In genomic region chr1:230381564-230381963, GRCh38 we compare ENCODE assay signal across 24 cellular contexts. TPM values are rescaled to one million over a fixed set of nuclear protein-coding genes. Genes with fewer than 3 reads are reported as not detected.
DNase-seq lines count a peak whose midpoint lies in the region; ATAC-seq, FAIRE-seq and TF ChIP-seq lines count a peak whose summit lies in the region.
"Had no signal": no experiment of that assay in that cellular context is flagged by ENCODE, and none has a peak within 500 bp of the region (broad histone marks: within the 10 kb centered on the region; RNA-seq: fewer than 3 reads in every experiment).

No MANE protein-coding gene starts in this region.

- DNase-seq in ELF-1 (ENCODE audit: low read depth, low spot score) (peak; percentile 29), Panc1 (ENCODE audit: low read depth, low spot score) (no peak), pancreas (no peak), NCI-H510A (lab: John Stamatoyannopoulos, UW) (no peak), NCI-H2029 treated with DMSO at 0.1 percent for 48 hours (lab: John Stamatoyannopoulos, UW) (no peak), putamen (ENCODE audit: low spot score) (no peak)
- DNase-seq: activated CD4-positive, alpha-beta T cell treated with anti-CD3 and anti-CD28 coated beads, Interleukin-2, amount 50 U/mL, for 1 hour; activated naive CD4-positive, alpha-beta T cell treated with anti-CD3 and anti-CD28 coated beads, Interleukin-2, amount 10 ng/mL, durations not matched to agents 7 days and 5 days; CD8-positive, alpha-beta memory T cell; central memory CD4-positive, alpha-beta T cell; dermis blood vessel endothelial cell; Kasumi-1; left cardiac atrium; NCI-H526 treated with DMSO at 0.1 percent for 48 hours; stimulated activated CD4-positive, alpha-beta T cell treated with anti-CD3 and anti-CD28 coated beads, Interleukin-4, amount 100 ng/mL, for 24 hours; stimulated activated naive B cell treated with anti-CD40 and anti-IgM and Interleukin-4, amounts not matched to agents 10 μg/mL and 1 μg/mL and 100 μg/mL, for 72 hours had no signal

- FAIRE-seq in pancreas (lab: Jason Lieb, UNC), result no peak
- FAIRE-seq: endothelial cell of umbilical vein had no signal

- H3K27ac ChIP-seq in Panc1 (ENCODE audit: low read length) (no peak overlapping the region), iPS-20b (ENCODE audit: low read length) (no peak overlapping the region), pancreas (peak overlapping the region; percentile 2 to 79 (median 70))
- H3K27ac ChIP-seq: GM23248, right atrium auricular region, SK-N-MC, VCaP had no signal

- TF ChIP-seq CTCF in Panc1 (IDR thresholded peaks at IDR 0.05), result no peak
- no peak for TF ChIP-seq CTCF in pancreas (IDR thresholded peaks at IDR 0.05)

- intact Hi-C loops in Panc1 (cut with micrococcal nuclease; ENCODE audit: unreplicated experiment) (no loop called here), pancreas (cut with DNase I) (no loop called here)

- ATAC-seq in Panc1 (0 out of 2 replicates have a peak, but pooled peaks have one; percentile 46), pancreas (peak in 1 of 4 donors; percentile 8), GM18519 (IDR thresholded peaks at IDR 0.05; ENCODE audit: low FRiP score, unreplicated experiment) (no peak)
- ATAC-seq: stimulated activated naive B cell treated with anti-CD40 and anti-IgM and Interleukin-4, amounts not matched to agents 10 μg/mL and 1 μg/mL and 100 μg/mL, for 72 hours had no signal

- no peaks in the 10 kb centered on the region for H3K27me3 ChIP-seq in Panc1 (ENCODE audit: control insufficient read depth, insufficient read depth, low read length)
- H3K27me3 ChIP-seq in iPS-20b (ENCODE audit: insufficient read depth, low read length), result no peaks in the 10 kb centered on the region
- no peaks in the 10 kb centered on the region for H3K27me3 ChIP-seq in pancreas
- H3K27me3 ChIP-seq: right atrium auricular region had no signal

- 63 to 68% methylated on average over 6 of the region's 6 CpGs for WGBS in pancreas, 2 donors

- no peaks in the 10 kb centered on the region for H3K4me1 ChIP-seq in Panc1 (ENCODE audit: control insufficient read depth, insufficient read depth, low read length)
- H3K4me1 ChIP-seq in iPS-20b (ENCODE audit: insufficient read depth, low read length), result peaks cover 23% of the 10 kb centered on the region
- H3K4me1 ChIP-seq in pancreas, result peaks cover 4 to 14% (median 10%) of the 10 kb centered on the region in 3 donors

- CTCF ChIA-PET in Panc1 (lab: Charles Lee), result no interaction called here

- H3K4me3 ChIP-seq in Panc1 (ENCODE audit: low read depth in 2 of 2, low read length in 2 of 2) (no peak overlapping the region), iPS-20b (ENCODE audit: low read length) (no peak overlapping the region), pancreas (peak overlapping the region in 1 of 4 donors; percentile 10)
- H3K4me3 ChIP-seq: GM23248, right atrium auricular region, SK-N-MC had no signal

- in situ Hi-C loops in Panc1 (cut with HindIII; ENCODE audit: low pct_unique_long_range_greater_than_20kb, low sequenced_read_pairs), result no loop called here

- no TSS peak for BruUV-seq in Panc1 (replicated peaks; lab: Mats Ljungman, UMichigan)

- H3K9ac ChIP-seq in iPS-20b (ENCODE audit: low read depth, low read length), result peak overlapping the region; percentile 41; the same call in 1 of the 2 replicates
- H3K9ac ChIP-seq: GM23248 had no signal

- no peaks in the 10 kb centered on the region for H3K36me3 ChIP-seq in Panc1 (ENCODE audit: control insufficient read depth, insufficient read depth, low read length)
- H3K36me3 ChIP-seq in iPS-20b (ENCODE audit: insufficient read depth, low read depth, low read length), result peaks cover 12% of the 10 kb centered on the region; the same call in 1 of the 2 replicates
- H3K36me3 ChIP-seq in pancreas, result no peaks in the 10 kb centered on the region
- H3K36me3 ChIP-seq: right atrium auricular region had no signal

- H3K9me3 ChIP-seq in Panc1 (ENCODE audit: control insufficient read depth, insufficient read depth, low read depth, low read length), result no peaks in the 10 kb centered on the region
- H3K9me3 ChIP-seq in iPS-20b (ENCODE audit: insufficient read depth, low read depth, low read length), result peaks cover 10% of the 10 kb centered on the region
- no peaks in the 10 kb centered on the region for H3K9me3 ChIP-seq in pancreas

- POLR2A ChIA-PET in Panc1 (lab: Charles Lee), result no interaction called here

RNA-seq across cellular contexts. Expression of gene PGBD5, which starts 44.6 kb away (rescaled TPM):
- total RNA-seq in Panc1 (2021; ENCODE audit: unreplicated experiment) (0.05 TPM), pancreas (10 to 100 TPM in 4 of 6 donors, 1 to 10 TPM in 2; 6.2 to 17.2 (median 13.3) TPM)
- 0.02 TPM for polyA plus RNA-seq in Panc1 (2012; ENCODE audit: insufficient read length)
- polyA plus RNA-seq in pancreas, result 1 to 10 TPM; 2.8 to 7.4 TPM
- total RNA-seq: activated T-helper 1 cell treated with anti-CD3 and anti-CD28 coated beads, Interleukin-12 subunit alpha, Interleukin-12 subunit beta, Interleukin-2, Interleukin-4 antibody, amounts not matched to agents 30 ng/mL and 10 ng/mL and 1 ng/mL, durations not matched to agents 14 hours and 24 hours and 36 hours; CD8-positive, alpha-beta memory T cell; endothelial cell of umbilical vein had no signal
- polyA plus RNA-seq: CD8-positive, alpha-beta memory T cell had no signal

Comparison
In these comparisons a context has a peak if more than half of its experiments do, and no peak if none do; other contexts are left out.
1. H3K27ac ChIP-seq: peak in pancreas (4 of 4); none in Panc1 (single experiment) and iPS-20b (single experiment).